24 cellular contexts compared by ENCODE assay signal in the genomic region with DNA sequence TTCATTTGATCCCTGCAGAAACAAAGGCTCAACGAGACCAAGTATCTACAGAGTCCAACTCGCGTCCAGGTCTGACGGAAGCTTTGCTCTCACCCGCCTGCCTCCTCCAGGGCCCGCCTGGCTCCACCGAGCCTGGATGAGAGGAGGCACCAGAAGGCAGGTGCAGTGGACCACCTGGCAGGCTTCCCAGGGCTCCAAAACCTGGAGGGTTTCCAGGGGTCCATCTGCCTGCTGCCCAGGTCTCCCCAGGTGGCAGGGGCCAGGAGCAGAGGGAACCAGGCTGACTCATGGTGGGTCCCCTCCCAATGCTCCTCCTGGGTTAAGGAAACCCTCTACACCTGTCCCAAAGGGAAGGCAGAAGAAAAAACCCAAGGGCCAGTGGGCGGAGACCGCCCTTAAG. TPM values are rescaled to one million over a fixed set of nuclear protein-coding genes. Genes with fewer than 3 reads are reported as not detected.
DNase-seq lines count a peak whose midpoint lies in the region; ATAC-seq, FAIRE-seq and TF ChIP-seq lines count a peak whose summit lies in the region.
"Had no signal": no experiment of that assay in that cellular context is flagged by ENCODE, and none has a peak within 500 bp of the region (broad histone marks: within the 10 kb centered on the region; RNA-seq: fewer than 3 reads in every experiment).

No MANE protein-coding gene starts in this region.

- no peak for FAIRE-seq in endothelial cell of umbilical vein (lab: Jason Lieb, UNC)
- FAIRE-seq: K562 had no signal

- H3K9ac ChIP-seq in endothelial cell of umbilical vein (replicated peaks; ENCODE audit: extremely low read depth, insufficient read depth, low read length) = no peak overlapping the region
- H3K9ac ChIP-seq in PC-3 (ENCODE audit: low read length) = no peak overlapping the region

- intact Hi-C loops in left ventricle myocardium inferior (cut with micrococcal nuclease) (no loop called here), left ventricle myocardium superior (cut with micrococcal nuclease) (no loop called here), endothelial cell of umbilical vein (cut with micrococcal nuclease) (loop anchor here (1.0 to 2.0 kb wide), 3 partner anchors 12 to 58 kb away; no protein-coding TSS in a partner anchor), heart right ventricle (cut with DNase I) (no loop called here), PC-3 (cut with micrococcal nuclease) (no loop called here)

- CTCF ChIA-PET in endothelial cell of umbilical vein (lab: Charles Lee) = interaction anchor here (0.7 to 2.3 kb wide), 4 partner anchors 12 to 61 kb away, joined by 3 to 10 read pairs (median 7); no protein-coding TSS in a partner anchor
- CTCF ChIA-PET in PC-3 (lab: Charles Lee) = no interaction called here

- BruUV-seq in endothelial cell of umbilical vein (replicated peaks; lab: Mats Ljungman, UMichigan) (no TSS peak), PC-3 (replicated peaks; lab: Mats Ljungman, UMichigan) (no TSS peak)

- no peaks in the 10 kb centered on the region for H3K27me3 ChIP-seq in left ventricle myocardium inferior (ENCODE audit: low read depth)
- no peaks in the 10 kb centered on the region for H3K27me3 ChIP-seq in endothelial cell of umbilical vein (ENCODE audit: control insufficient read depth in 2 of 2, insufficient read depth in 2 of 2, low read length in 2 of 2)
- H3K27me3 ChIP-seq in heart right ventricle = no peaks in the 10 kb centered on the region
- H3K27me3 ChIP-seq in PC-3 (ENCODE audit: low read length) = no peaks in the 10 kb centered on the region
- H3K27me3 ChIP-seq: foreskin keratinocyte, SJCRH30 had no signal

- TF ChIP-seq CTCF in left ventricle myocardium inferior (IDR thresholded peaks at IDR 0.05; ENCODE audit: borderline replicate concordance) (no peak), endothelial cell of umbilical vein (IDR thresholded peaks at IDR 0.05; ENCODE audit: extremely low read depth in 1 of 2, insufficient read depth in 1 of 2, low read depth in 1 of 2, low read length in 2 of 2) (no peak), heart right ventricle (IDR thresholded peaks at IDR 0.05) (no peak), PC-3 (conservative IDR thresholded peaks at IDR 0.05; ENCODE audit: low read depth, low read length) (no peak)

- H4K20me1 ChIP-seq in endothelial cell of umbilical vein (replicated peaks; ENCODE audit: control insufficient read depth, extremely low read depth, insufficient read depth, low read length) = no peaks in the 10 kb centered on the region
- no peaks in the 10 kb centered on the region for H4K20me1 ChIP-seq in PC-3 (ENCODE audit: low read length)

- TF ChIP-seq POLR2A in endothelial cell of umbilical vein (IDR thresholded peaks at IDR 0.05; ENCODE audit: low read depth, low read length) = no peak

- POLR2A ChIA-PET in endothelial cell of umbilical vein (lab: Charles Lee) (interaction anchor here (0.5 to 1.0 kb wide), 2 partner anchors 12 to 670 kb away, joined by 3 to 4 read pairs; no protein-coding TSS in a partner anchor), PC-3 (lab: Charles Lee; ENCODE audit: unreplicated experiment) (no interaction called here)

- H3K9me1 ChIP-seq in endothelial cell of umbilical vein (replicated peaks; ENCODE audit: control insufficient read depth, extremely low read depth, insufficient read depth, low read length) = no peaks in the 10 kb centered on the region

- H3K4me2 ChIP-seq in endothelial cell of umbilical vein (ENCODE audit: insufficient read depth, low read length) (peak overlapping the region; percentile 23), PC-3 (ENCODE audit: low read length) (no peak overlapping the region)

- H3K9me2 ChIP-seq in PC-3 (replicated peaks; ENCODE audit: low read length) = no peaks in the 10 kb centered on the region

- H3K36me3 ChIP-seq in left ventricle myocardium inferior = no peaks in the 10 kb centered on the region
- peaks cover 0 to 3% of the 10 kb centered on the region in 2 experiments for H3K36me3 ChIP-seq in endothelial cell of umbilical vein (ENCODE audit: control insufficient read depth in 2 of 2, extremely low read depth in 1 of 2, insufficient read depth in 2 of 2, low read length in 2 of 2)
- H3K36me3 ChIP-seq in heart right ventricle = peaks cover 0 to 5% (median 0%) of the 10 kb centered on the region in 9 donors
- no peaks in the 10 kb centered on the region for H3K36me3 ChIP-seq in PC-3 (ENCODE audit: low read depth, low read length)

- H3K79me2 ChIP-seq in endothelial cell of umbilical vein (ENCODE audit: control insufficient read depth, insufficient read depth, low read length) (peaks cover 36% of the 10 kb centered on the region), PC-3 (ENCODE audit: low read length) (no peaks in the 10 kb centered on the region)

- no peaks in the 10 kb centered on the region for H3F3A ChIP-seq in PC-3 (ENCODE audit: low read length, unreplicated experiment)

- H3K27ac ChIP-seq in left ventricle myocardium inferior (replicated peaks) (peak overlapping the region; percentile 45), endothelial cell of umbilical vein (ENCODE audit: insufficient read depth, low read depth, low read length) (peak overlapping the region; percentile 6), heart right ventricle (peak overlapping the region in 5 of 10 donors; percentile 13 to 63 (median 36)), PC-3 (ENCODE audit: low read length) (no peak overlapping the region)
- H3K27ac ChIP-seq: foreskin keratinocyte, sigmoid colon, SJCRH30 had no signal

- WGBS in heart right ventricle, 2 donors = 62 to 77% methylated on average over 8 to 9 of the region's 9 CpGs

- H3K4me1 ChIP-seq in left ventricle myocardium inferior (peaks cover 31% of the 10 kb centered on the region), endothelial cell of umbilical vein (ENCODE audit: control insufficient read depth, extremely low read depth, insufficient read depth, low read length) (peaks cover 26% of the 10 kb centered on the region), heart right ventricle (peaks cover 3 to 44% (median 26%) of the 10 kb centered on the region in 9 donors), PC-3 (ENCODE audit: insufficient read depth, low read length) (no peaks in the 10 kb centered on the region)
- H3K4me1 ChIP-seq: foreskin keratinocyte had no signal

- no peak for DNase-seq in left ventricle myocardium inferior
- DNase-seq in left ventricle myocardium superior = no peak
- peak; percentile 58 for DNase-seq in NCI-H69 (lab: John Stamatoyannopoulos, UW)
- DNase-seq in endothelial cell of umbilical vein (ENCODE audit: low read depth, low spot score) = no peak
- DNase-seq in heart right ventricle = no peak
- DNase-seq in PC-3 = no peak
- DNase-seq: activated CD4-positive, alpha-beta T cell treated with anti-CD3 and anti-CD28 coated beads, Interleukin-2, amount 10 ng/mL, durations not matched to agents 7 days and 5 days; activated naive CD8-positive, alpha-beta T cell treated with anti-CD3 and anti-CD28 coated beads for 36 hours; DMS153; effector CD8-positive, alpha-beta T cell; foreskin keratinocyte; MM.1S; NCI-H1930; NCI-H748 treated with DMSO at 0.1 percent for 48 hours; nephron progenitor cell; posterior cingulate gyrus; sigmoid colon; SJCRH30; stimulated activated CD8-positive, alpha-beta memory T cell treated with anti-CD3 and anti-CD28 coated beads, Interleukin-4, amount 100 ng/mL, for 48 hours had no signal

- dilution Hi-C loops in endothelial cell of umbilical vein (cut with MboI; ENCODE audit: extremely low pct_ligation_motif_present, low sequenced_read_pairs) = no loop called here

- H3K4me3 ChIP-seq in left ventricle myocardium inferior (no peak overlapping the region), endothelial cell of umbilical vein (replicated peaks in 1 of 3; ENCODE audit: insufficient read depth in 1 of 3, low read depth in 1 of 3, low read length in 3 of 3) (no peak overlapping the region), heart right ventricle (peak overlapping the region in 2 of 10 donors; percentile 8 to 11), PC-3 (ENCODE audit: low read length) (no peak overlapping the region)
- H3K4me3 ChIP-seq: K562, sigmoid colon, SJCRH30 had no signal

- H2AFZ ChIP-seq in endothelial cell of umbilical vein (ENCODE audit: low read depth, low read length) (no peak overlapping the region), PC-3 (ENCODE audit: low read length) (no peak overlapping the region)

- H3K9me3 ChIP-seq in left ventricle myocardium inferior (replicated peaks) (no peaks in the 10 kb centered on the region), endothelial cell of umbilical vein (replicated peaks; ENCODE audit: control insufficient read depth, insufficient read depth, low read length) (no peaks in the 10 kb centered on the region), heart right ventricle (no peaks in the 10 kb centered on the region), PC-3 (ENCODE audit: low read length) (no peaks in the 10 kb centered on the region)
- H3K9me3 ChIP-seq: sigmoid colon, SJCRH30 had no signal

- ATAC-seq in left ventricle myocardium superior (no peak), HG03135 (IDR thresholded peaks at IDR 0.05; ENCODE audit: unreplicated experiment) (no peak), heart right ventricle (no peak), PC-3 (no peak)
- ATAC-seq: activated T-helper 17 cell treated with anti-CD3 and anti-CD28 coated beads, Interleukin-2, amount 50 U/mL, for 72 hours; foreskin keratinocyte; HCT116; K562; left lobe of liver had no signal

TF ChIP-seq in endothelial cell of umbilical vein, 7 proteins besides CTCF, POLR2A, EP300 and RAD21 (continues in another document):
- no peak for TF ChIP-seq JUN (IDR thresholded peaks at IDR 0.05; ENCODE audit: borderline replicate concordance, insufficient read depth, insufficient read length, low read depth)
- TF ChIP-seq, protein P1, sequence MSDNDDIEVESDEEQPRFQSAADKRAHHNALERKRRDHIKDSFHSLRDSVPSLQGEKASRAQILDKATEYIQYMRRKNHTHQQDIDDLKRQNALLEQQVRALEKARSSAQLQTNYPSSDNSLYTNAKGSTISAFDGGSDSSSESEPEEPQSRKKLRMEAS (IDR thresholded peaks at IDR 0.05; ENCODE audit: insufficient read depth, insufficient read length) = no peak
- no peak for TF ChIP-seq POLR2AphosphoS5 (IDR thresholded peaks at IDR 0.05; ENCODE audit: insufficient read depth, low read depth, low read length)
- TF ChIP-seq FOS (IDR thresholded peaks at IDR 0.05; ENCODE audit: borderline replicate concordance, insufficient read depth, low read length) = no peak

RNA-seq across cellular contexts. Expression of a gene that starts 59.5 kb away (rescaled TPM):
- total RNA-seq in left ventricle myocardium inferior (4.1 TPM), left ventricle myocardium superior (6.1 TPM), endothelial cell of umbilical vein (29.9 and 30.6 TPM in 2 replicates), heart right ventricle (1 to 10 TPM; 2.9 to 7.1 (median 5.0) TPM), PC-3 (2014; rRNA removed) (9.7 and 15.9 TPM in 2 replicates)
- polyA plus RNA-seq in endothelial cell of umbilical vein (8.6 and 10.6 TPM in 2 replicates), heart right ventricle (1 to 10 TPM; 4.3 to 5.7 TPM)
- 14.4 and 14.8 TPM in 2 replicates for polyA plus RNA-seq in endothelial cell of umbilical vein (2011; cell fraction: cytosol; rRNA removed)
- polyA plus RNA-seq in endothelial cell of umbilical vein (2011; cell fraction: nucleus; rRNA removed) = 32.0 and 32.3 TPM in 2 replicates
- polyA plus RNA-seq in endothelial cell of umbilical vein (2012) = 18.8 and 23.8 TPM in 2 replicates
- polyA minus RNA-seq in endothelial cell of umbilical vein = 22.5 and 22.6 TPM in 2 replicates
- 24.8 TPM for polyA minus RNA-seq in endothelial cell of umbilical vein (2011; cell fraction: cytosol; rRNA and poly(A)+ RNA removed)
- polyA minus RNA-seq in endothelial cell of umbilical vein (2011; cell fraction: nucleus; rRNA and poly(A)+ RNA removed) = 18.1 TPM in 2 replicates
